31 cellular contexts compared by ENCODE assay signal in genomic region chr16:85324506-85324905, GRCh38.
"Had no signal": no experiment of that assay in that cellular context is flagged by ENCODE, and none has a peak within 500 bp of the region (broad histone marks: within the 10 kb centered on the region; RNA-seq: fewer than 3 reads in every experiment).

No MANE protein-coding gene starts in this region.

- H3K27me3 ChIP-seq: body of pancreas, breast epithelium, cardiac muscle cell, colonic mucosa had no signal

- H3K4me3 ChIP-seq: body of pancreas, breast epithelium, cardiac muscle cell, colonic mucosa, esophagus squamous epithelium, heart left ventricle had no signal

- H3K27ac Mint-ChIP-seq: activated B cell treated with CpG ODN at 0.5 μM for 24 hours; activated CD8-positive, alpha-beta T cell treated with anti-CD3 and anti-CD28 coated beads for 36 hours; activated naive CD8-positive, alpha-beta T cell; activated T-helper 17 cell treated with anti-CD3 and anti-CD28 coated beads, Interleukin-2, amount 50 U/mL, for 72 hours; T-helper 17 cell; T-helper 2 cell treated with Interferon-gamma antibody and Interleukin-4, amounts not matched to agents 5 μg/mL and 100 μg/mL, for 36 hours had no signal

- H3K4me3 Mint-ChIP-seq: activated B cell treated with CpG ODN at 0.5 μM for 24 hours; activated CD8-positive, alpha-beta T cell treated with anti-CD3 and anti-CD28 coated beads for 36 hours; activated naive CD8-positive, alpha-beta T cell; activated T-cell treated with anti-CD3 and anti-CD28 coated beads, Interleukin-2, amount 50 U/mL, for 4 hours; activated T-helper 17 cell treated with anti-CD3 and anti-CD28 coated beads, Interleukin-2, amount 50 U/mL, for 72 hours; T-helper 17 cell; T-helper 2 cell treated with Interferon-gamma antibody and Interleukin-4, amounts not matched to agents 5 μg/mL and 100 μg/mL, for 36 hours had no signal

- ATAC-seq: activated CD4-positive, CD25-positive, alpha-beta regulatory T cell treated with anti-CD3 and anti-CD28 coated beads, Interleukin-2, amount 50 U/mL, for 24 hours; activated CD8-positive, alpha-beta T cell treated with anti-CD3 and anti-CD28 coated beads for 36 hours; activated T-cell treated with anti-CD3 and anti-CD28 coated beads, Interleukin-2, amount 50 U/mL, for 4 hours; activated T-helper 17 cell treated with anti-CD3 and anti-CD28 coated beads, Interleukin-2, amount 50 U/mL, for 72 hours; body of pancreas; heart left ventricle; T-helper 17 cell had no signal

- H3K36me3 Mint-ChIP-seq: activated naive CD8-positive, alpha-beta T cell had no signal

- H3K27ac ChIP-seq: breast epithelium, cardiac muscle cell, colonic mucosa, epithelial cell of prostate, esophagus squamous epithelium, heart left ventricle, WERI-Rb-1 had no signal

- H3K9me3 Mint-ChIP-seq: activated CD8-positive, alpha-beta T cell treated with anti-CD3 and anti-CD28 coated beads for 36 hours; activated T-cell treated with anti-CD3 and anti-CD28 coated beads, Interleukin-2, amount 50 U/mL, for 4 hours; activated T-helper 17 cell treated with anti-CD3 and anti-CD28 coated beads, Interleukin-2, amount 50 U/mL, for 72 hours; T-helper 2 cell treated with Interferon-gamma antibody and Interleukin-4, amounts not matched to agents 5 μg/mL and 100 μg/mL, for 36 hours had no signal

- H3K27me3 Mint-ChIP-seq: activated CD8-positive, alpha-beta T cell treated with anti-CD3 and anti-CD28 coated beads for 36 hours; activated naive CD8-positive, alpha-beta T cell had no signal

- DNase-seq: activated B cell treated with CpG ODN at 0.5 μM for 24 hours; activated CD4-positive, alpha-beta T cell treated with anti-CD3 and anti-CD28 coated beads for 48 hours; activated CD4-positive, alpha-beta T cell treated with anti-CD3 and anti-CD28 coated beads, Interleukin-2, amount 50 U/mL, for 1 hour; activated CD4-positive, alpha-beta T cell treated with anti-CD3 and anti-CD28 coated beads, Interleukin-2, amount 50 U/mL, for 48 hours; activated CD8-positive, alpha-beta memory T cell treated with anti-CD3 and anti-CD28 coated beads for 24 hours; activated CD8-positive, alpha-beta T cell treated with anti-CD3 and anti-CD28 coated beads for 36 hours; activated effector memory CD4-positive, alpha-beta T cell treated with Interleukin-2 at 50 U/mL for 16 hours; activated gamma-delta T cell treated with Interleukin-2 at 50 U/mL for 16 hours; activated naive CD4-positive, alpha-beta T cell treated with anti-CD3 and anti-CD28 coated beads, Interleukin-2, amount 50 U/mL, for 16 hours; activated naive CD4-positive, alpha-beta T cell treated with Interleukin-2 at 50 U/mL for 16 hours; activated T-cell treated with anti-CD3 and anti-CD28 coated beads, Interleukin-2, amount 50 U/mL, for 4 hours; amygdala; aorta; body of pancreas; central memory CD4-positive, alpha-beta T cell; cerebellar nuclear complex; colonic mucosa; effector CD8-positive, alpha-beta T cell; esophagus squamous epithelium; T-helper 1 cell; T-helper 17 cell; T1000; WERI-Rb-1 had no signal

- H3K4me1 Mint-ChIP-seq: activated T-helper 17 cell treated with anti-CD3 and anti-CD28 coated beads, Interleukin-2, amount 50 U/mL, for 72 hours; T-helper 17 cell had no signal
